Comparison of ENCODE assay signal across 9 cellular contexts in the genomic region with DNA sequence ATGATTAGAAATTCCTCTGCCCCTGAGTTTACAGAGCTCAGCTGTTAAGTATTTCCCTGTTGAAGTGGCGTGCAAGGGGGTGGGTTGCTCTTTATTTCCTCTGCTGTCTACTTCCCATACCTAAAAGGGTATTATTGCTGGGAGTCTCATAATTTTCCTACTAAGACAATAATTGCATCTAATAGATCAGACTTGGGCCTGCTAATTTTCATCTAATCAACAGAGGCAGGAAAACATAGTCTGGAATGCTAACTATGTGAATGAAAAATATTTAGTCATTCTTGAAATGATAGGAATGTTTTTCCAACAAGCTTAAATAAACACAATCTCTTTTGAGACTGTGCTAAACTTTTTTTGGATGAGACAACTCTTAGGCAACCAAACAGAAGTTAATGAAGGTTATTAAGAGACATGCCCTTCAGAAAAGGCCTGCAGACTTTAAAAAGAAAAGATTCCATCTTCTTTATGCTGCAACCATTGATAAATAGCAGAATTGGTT.
A peak's percentile ranks its signal among the peaks of the same experiment; 100 is the strongest.
DNase-seq lines count a peak whose midpoint lies in the region; TF ChIP-seq lines count a peak whose summit lies in the region.
"Had no signal": no experiment of that assay in that cellular context is flagged by ENCODE, and none has a peak within 500 bp of the region (broad histone marks: within the 10 kb centered on the region; RNA-seq: fewer than 3 reads in every experiment).

No MANE protein-coding gene starts in this region.

- H3K36me3 Mint-ChIP-seq in activated naive CD4-positive, alpha-beta T cell treated with anti-CD3 and anti-CD28 coated beads for 36 hours (ENCODE audit: low read depth): no peaks in the 10 kb centered on the region

- no peak for DNase-seq in tibial nerve (ENCODE audit: low spot score in 2 of 2)
- no peak for DNase-seq in MM.1S
- no peak for DNase-seq in NCI-H1105 (lab: John Stamatoyannopoulos, UW)
- DNase-seq in activated gamma-delta T cell (lab: John Stamatoyannopoulos, UW): no peak
- no peak for DNase-seq in activated naive CD4-positive, alpha-beta T cell treated with anti-CD3 and anti-CD28 coated beads for 36 hours
- DNase-seq: NCI-H524 treated with DMSO at 0.1 percent for 48 hours had no signal

- no peaks in the 10 kb centered on the region for H3K27me3 ChIP-seq in HUES6 (ENCODE audit: control insufficient read depth, insufficient read depth, low read length)
- H3K27me3 ChIP-seq in layer of hippocampus (ENCODE audit: control insufficient read depth, insufficient read depth, low read length): no peaks in the 10 kb centered on the region
- H3K27me3 ChIP-seq in tibial nerve: no peaks in the 10 kb centered on the region
- no peaks in the 10 kb centered on the region for H3K27me3 ChIP-seq in MM.1S (replicated peaks; ENCODE audit: insufficient read depth, low read length)

- no peak for TF ChIP-seq CTCF in tibial nerve (IDR thresholded peaks at IDR 0.05)
- no peak for TF ChIP-seq CTCF in MM.1S (IDR thresholded peaks at IDR 0.05; ENCODE audit: low read length)

- peak overlapping the region; percentile 33 for H3K27ac ChIP-seq in HUES6 (ENCODE audit: low read depth, low read length)
- peak overlapping the region; percentile 42 for H3K27ac ChIP-seq in cingulate gyrus (ENCODE audit: low read depth, low read length)
- H3K27ac ChIP-seq in layer of hippocampus (ENCODE audit: low read depth, low read length): peak overlapping the region; percentile 50
- peak overlapping the region; percentile 37 to 85 (median 76) for H3K27ac ChIP-seq in tibial nerve
- H3K27ac ChIP-seq in MM.1S (ENCODE audit: low read length): no peak overlapping the region

- no peaks in the 10 kb centered on the region for H3K79me2 ChIP-seq in MM.1S (ENCODE audit: low read length)

- peak in 1 of 2 donors; percentile 52 for TF ChIP-seq EP300 in tibial nerve (IDR thresholded peaks at IDR 0.05)

- H3K9me3 ChIP-seq in HUES6 (ENCODE audit: control insufficient read depth, insufficient read depth, low read depth, low read length) (no peaks in the 10 kb centered on the region), tibial nerve (no peaks in the 10 kb centered on the region), MM.1S (replicated peaks; ENCODE audit: insufficient read depth, low read length) (no peaks in the 10 kb centered on the region)

- no peaks in the 10 kb centered on the region for H3K9me2 ChIP-seq in MM.1S (replicated peaks; ENCODE audit: insufficient read depth, low read length)

- no peaks in the 10 kb centered on the region for H3F3A ChIP-seq in MM.1S (ENCODE audit: insufficient read depth, low read length)

- H3K27ac Mint-ChIP-seq in activated naive CD4-positive, alpha-beta T cell treated with anti-CD3 and anti-CD28 coated beads for 36 hours: no peak overlapping the region

- no peaks in the 10 kb centered on the region for H3K4me1 Mint-ChIP-seq in activated naive CD4-positive, alpha-beta T cell treated with anti-CD3 and anti-CD28 coated beads for 36 hours (ENCODE audit: low read depth)

- H3K27me3 Mint-ChIP-seq in activated naive CD4-positive, alpha-beta T cell treated with anti-CD3 and anti-CD28 coated beads for 36 hours (ENCODE audit: low read depth): no peaks in the 10 kb centered on the region

- intact Hi-C loops in activated naive CD4-positive, alpha-beta T cell treated with anti-CD3 and anti-CD28 coated beads for 36 hours (cut with micrococcal nuclease): no loop called here

- TF ChIP-seq POLR2A in tibial nerve (IDR thresholded peaks at IDR 0.05): no peak

- no peak overlapping the region for H2AFZ ChIP-seq in MM.1S (ENCODE audit: low read length)

- H3K9me3 Mint-ChIP-seq in activated naive CD4-positive, alpha-beta T cell treated with anti-CD3 and anti-CD28 coated beads for 36 hours: no peaks in the 10 kb centered on the region

- no peak overlapping the region for H3K9ac ChIP-seq in HUES6 (ENCODE audit: low read length)
- no peak overlapping the region for H3K9ac ChIP-seq in MM.1S (ENCODE audit: low read length)

- 30 to 32% methylated on average over 1 of the region's 1 CpG for WGBS in tibial nerve, 2 donors

- no peaks in the 10 kb centered on the region for H4K20me1 ChIP-seq in MM.1S (ENCODE audit: insufficient read depth, low read length)

- CTCF ChIA-PET in activated naive CD4-positive, alpha-beta T cell treated with anti-CD3 and anti-CD28 coated beads for 36 hours (lab: Charles Lee): no interaction called here

- H3K4me1 ChIP-seq in HUES6 (ENCODE audit: control insufficient read depth, insufficient read depth, low read length) (peaks cover 16% of the 10 kb centered on the region; the same call in 1 of the 2 replicates), tibial nerve (peaks cover 0 to 74% (median 16%) of the 10 kb centered on the region in 4 donors), MM.1S (ENCODE audit: low read length) (no peaks in the 10 kb centered on the region)

- H3K4me3 Mint-ChIP-seq in activated naive CD4-positive, alpha-beta T cell treated with anti-CD3 and anti-CD28 coated beads for 36 hours: no peak overlapping the region

- H3K4me2 ChIP-seq in MM.1S (ENCODE audit: low read depth, low read length): no peak overlapping the region

- H3K4me3 ChIP-seq in HUES6 (ENCODE audit: low read depth, low read length): no peak overlapping the region
- H3K4me3 ChIP-seq in tibial nerve: no peak overlapping the region
- H3K4me3 ChIP-seq in MM.1S (ENCODE audit: low read length): no peak overlapping the region

- peaks cover 43% of the 10 kb centered on the region for H3K36me3 ChIP-seq in HUES6 (ENCODE audit: control insufficient read depth, insufficient read depth, low read length)
- peaks cover 0 to 11% (median 0%) of the 10 kb centered on the region in 3 donors for H3K36me3 ChIP-seq in tibial nerve
- H3K36me3 ChIP-seq in MM.1S (replicated peaks; ENCODE audit: insufficient read depth, low read length): no peaks in the 10 kb centered on the region
